In genomic region chr3:134600685-134601502, GRCh38 we compare ENCODE assay signal across 8 cellular contexts.
DNase-seq lines count a peak whose midpoint lies in the region; ATAC-seq and TF ChIP-seq lines count a peak whose summit lies in the region.

No MANE protein-coding gene starts in this region.

- TF ChIP-seq CTCF in WI38 (IDR thresholded peaks at IDR 0.05; ENCODE audit: low read depth, low read length): peak; percentile 96

- peak; percentile 61 for ATAC-seq in HG02840 (IDR thresholded peaks at IDR 0.05; ENCODE audit: low FRiP score, unreplicated experiment)

- peak overlapping the region; percentile 35 for H3K4me3 ChIP-seq in WI38 (ENCODE audit: low read depth, low read length)

- DNase-seq in NCI-H1417 (lab: John Stamatoyannopoulos, UW): peak; percentile 56 to 89 (median 77)
- DNase-seq in NCI-H1417 treated with DMSO at 0.1 percent for 48 hours (lab: John Stamatoyannopoulos, UW): no peak
- peak; percentile 52 for DNase-seq in NCI-H2107 (lab: John Stamatoyannopoulos, UW)
- DNase-seq in central memory CD4-positive, alpha-beta T cell: peak; percentile 15
- peak; percentile 57 for DNase-seq in kidney glomerular epithelial cell (lab: John Stamatoyannopoulos, UW)
- peak; percentile 9 to 60 for DNase-seq in stimulated activated CD4-positive, alpha-beta T cell treated with anti-CD3 and anti-CD28 coated beads, Interleukin-4, amount 100 ng/mL, for 4 hours
